ENCODE assay signal across 14 cellular contexts in the genomic region with DNA sequence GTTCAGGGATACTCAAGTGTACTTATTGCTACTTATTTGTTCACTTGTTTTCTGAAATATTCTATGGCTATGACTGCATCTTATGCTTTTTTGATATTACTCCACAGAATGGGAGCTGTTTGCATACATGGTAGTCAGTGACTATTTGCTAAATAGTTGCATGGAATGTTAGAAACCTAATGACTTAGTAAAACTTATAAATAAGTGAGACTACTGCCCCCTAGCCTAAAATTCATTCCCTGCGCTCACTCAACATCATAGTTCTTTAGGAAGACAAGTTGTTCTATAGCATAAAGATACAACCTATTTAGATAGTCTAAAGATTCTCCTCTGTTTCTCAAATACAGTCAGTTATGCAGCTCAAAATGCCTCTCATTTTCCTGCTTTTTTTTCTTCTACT.
DNase-seq lines count a peak whose midpoint lies in the region; ATAC-seq, FAIRE-seq and TF ChIP-seq lines count a peak whose summit lies in the region.
"Had no signal": no experiment of that assay in that cellular context is flagged by ENCODE, and none has a peak within 500 bp of the region (broad histone marks: within the 10 kb centered on the region; RNA-seq: fewer than 3 reads in every experiment).

No MANE protein-coding gene starts in this region.

- no peaks in the 10 kb centered on the region for H3K27me3 ChIP-seq in PC-9 (ENCODE audit: insufficient read depth, low read depth)

- H3K27ac ChIP-seq in A549: peak overlapping the region; percentile 37 to 89; a peak in 4 of 6 replicates
- H3K27ac ChIP-seq in PC-9: peak overlapping the region; percentile 99

- ATAC-seq in A549: no peak
- ATAC-seq in GM18867 (IDR thresholded peaks at IDR 0.05; ENCODE audit: unreplicated experiment): peak; percentile 41
- ATAC-seq in HG03139 (IDR thresholded peaks at IDR 0.05; ENCODE audit: unreplicated experiment): no peak
- ATAC-seq: stimulated activated naive B cell treated with anti-CD40 and anti-IgM and Interleukin-4, amounts not matched to agents 10 μg/mL and 1 μg/mL and 100 μg/mL, for 72 hours had no signal

- BruUV-seq in PC-9 (replicated peaks; lab: Mats Ljungman, UMichigan): no TSS peak

- POLR2A ChIA-PET in A549 (lab: Yijun Ruan, JAX): no interaction called here
- POLR2A ChIA-PET in PC-9 (lab: Charles Lee; ENCODE audit: unreplicated experiment): no interaction called here

- CTCF ChIA-PET in A549 (lab: Yijun Ruan, JAX): interaction anchor here (0.8 kb wide), 1 partner anchor 131 kb away, joined by 3 read pairs; no protein-coding TSS in a partner anchor
- CTCF ChIA-PET in PC-9 (lab: Charles Lee): interaction anchor here (0.7 kb wide), 1 partner anchor 14 kb away, joined by 3 read pairs; no protein-coding TSS in a partner anchor

- TF ChIP-seq POLR2A in A549 (IDR thresholded peaks at IDR 0.05; ENCODE audit: low read length): no peak

- H3K79me2 ChIP-seq in PC-9 (ENCODE audit: low read depth): no peaks in the 10 kb centered on the region

- 90% methylated on average over 1 of the region's 1 CpG for WGBS in A549 (ENCODE audit: missing lambda C conversion rate)

- H3F3A ChIP-seq in PC-9 (ENCODE audit: insufficient read depth, low read depth): peaks cover 41% of the 10 kb centered on the region

- intact Hi-C loops in PC-9 (cut with micrococcal nuclease; ENCODE audit: unreplicated experiment): loop anchor here (5.0 kb wide), 1 partner anchor 579 kb away; no protein-coding TSS in a partner anchor

- TF ChIP-seq RAD21 in A549 (conservative IDR thresholded peaks at IDR 0.05 in 1 of 2, IDR thresholded peaks at IDR 0.05 in 1 of 2): peak in 1 of 2 experiments; percentile 5; a peak in 1 of 5 replicates

- H3K36me3 ChIP-seq in PC-9 (ENCODE audit: low read depth): peaks cover 6% of the 10 kb centered on the region; the same call in 1 of the 2 replicates

- H3K4me3 ChIP-seq in A549 (no peak overlapping the region), PC-9 (no peak overlapping the region), fibroblast of the aortic adventitia (ENCODE audit: low read depth, low read length) (no peak overlapping the region)

- FAIRE-seq in A549 (lab: Jason Lieb, UNC): peak; percentile 72

- TF ChIP-seq EP300 in A549 (IDR thresholded peaks at IDR 0.05): no peak

- no peaks in the 10 kb centered on the region for H3K9me3 ChIP-seq in A549
- H3K9me3 ChIP-seq in PC-9 (ENCODE audit: insufficient read depth, low read depth): peaks cover 31% of the 10 kb centered on the region

- peaks cover 29% of the 10 kb centered on the region for H3K4me1 ChIP-seq in A549
- peaks cover 45% of the 10 kb centered on the region for H3K4me1 ChIP-seq in PC-9 (replicated peaks; ENCODE audit: insufficient read depth)

- H3K4me2 ChIP-seq in A549 (no peak overlapping the region), PC-9 (no peak overlapping the region)

- peaks cover 3% of the 10 kb centered on the region; the same call in 1 of the 2 replicates for H3K9me2 ChIP-seq in PC-9 (ENCODE audit: insufficient read depth)

- no peaks in the 10 kb centered on the region for H4K20me1 ChIP-seq in PC-9 (ENCODE audit: insufficient read depth)

- H2AFZ ChIP-seq in PC-9: no peak overlapping the region

- DNase-seq in A549 (ENCODE audit: low read depth in 1 of 2, low spot score in 1 of 2) (peak in 1 of 2 experiments; percentile 47), PC-9 (no peak), fibroblast of the aortic adventitia (ENCODE audit: low read depth) (no peak), NCI-H1417 (lab: John Stamatoyannopoulos, UW) (no peak)
- DNase-seq in activated naive CD4-positive, alpha-beta T cell treated with anti-CD3 and anti-CD28 coated beads, Interleukin-2, amount 50 U/mL, for 16 hours: no peak
- DNase-seq in activated CD4-positive, alpha-beta T cell treated with anti-CD3 and anti-CD28 coated beads, Interleukin-2, amount 50 U/mL, for 1 hour: no peak
- DNase-seq: amygdala; NCI-H1417 treated with DMSO at 0.1 percent for 48 hours; NCI-H524 treated with DMSO at 0.1 percent for 48 hours; SHP77 treated with DMSO at 0.1 percent for 48 hours; stimulated activated CD4-positive, alpha-beta T cell treated with anti-CD3 and anti-CD28 coated beads, Interleukin-4, amount 100 ng/mL, for 1 hour; stimulated activated naive B cell treated with anti-CD40 and anti-IgM and Interleukin-4, amounts not matched to agents 10 μg/mL and 1 μg/mL and 100 μg/mL, for 72 hours had no signal

- TF ChIP-seq CTCF in A549 (IDR thresholded peaks at IDR 0.05) (peak; percentile 15; the same call in 1 of the 3 replicates), PC-9 (conservative IDR thresholded peaks at IDR 0.05) (0 out of 2 replicates have a peak, but pooled peaks have one; percentile 21), fibroblast of the aortic adventitia (IDR thresholded peaks at IDR 0.05; ENCODE audit: insufficient read depth, low read length) (peak; percentile 14)

TF ChIP-seq in A549, 52 proteins besides CTCF, POLR2A, EP300 and RAD21:
- TF ChIP-seq ZFP36 (IDR thresholded peaks at IDR 0.05; ENCODE audit: borderline replicate concordance, partially characterized antibody) (no peak), HOXB13 (CRISPR knock-in tag; IDR thresholded peaks at IDR 0.05; ENCODE audit: low read depth) (no peak), SREBF2 (IDR thresholded peaks at IDR 0.05) (no peak), FOXS1 (CRISPR knock-in tag; IDR thresholded peaks at IDR 0.05) (no peak), RCOR1 (IDR thresholded peaks at IDR 0.05; ENCODE audit: low read depth, low read length) (no peak), CHD4 (IDR thresholded peaks at IDR 0.05; ENCODE audit: borderline replicate concordance) (no peak), HOXB5 (CRISPR knock-in tag; IDR thresholded peaks at IDR 0.05) (no peak), NPAS2 (CRISPR knock-in tag; IDR thresholded peaks at IDR 0.05; ENCODE audit: borderline replicate concordance) (no peak), CBX2 (IDR thresholded peaks at IDR 0.05; ENCODE audit: borderline replicate concordance, low read depth) (no peak)
- TF ChIP-seq, protein P1, sequence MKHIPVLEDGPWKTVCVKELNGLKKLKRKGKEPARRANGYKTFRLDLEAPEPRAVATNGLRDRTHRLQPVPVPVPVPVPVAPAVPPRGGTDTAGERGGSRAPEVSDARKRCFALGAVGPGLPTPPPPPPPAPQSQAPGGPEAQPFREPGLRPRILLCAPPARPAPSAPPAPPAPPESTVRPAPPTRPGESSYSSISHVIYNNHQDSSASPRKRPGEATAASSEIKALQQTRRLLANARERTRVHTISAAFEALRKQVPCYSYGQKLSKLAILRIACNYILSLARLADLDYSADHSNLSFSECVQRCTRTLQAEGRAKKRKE (CRISPR knock-in tag; IDR thresholded peaks at IDR 0.05; ENCODE audit: low read depth): no peak
- TF ChIP-seq, protein P2, sequence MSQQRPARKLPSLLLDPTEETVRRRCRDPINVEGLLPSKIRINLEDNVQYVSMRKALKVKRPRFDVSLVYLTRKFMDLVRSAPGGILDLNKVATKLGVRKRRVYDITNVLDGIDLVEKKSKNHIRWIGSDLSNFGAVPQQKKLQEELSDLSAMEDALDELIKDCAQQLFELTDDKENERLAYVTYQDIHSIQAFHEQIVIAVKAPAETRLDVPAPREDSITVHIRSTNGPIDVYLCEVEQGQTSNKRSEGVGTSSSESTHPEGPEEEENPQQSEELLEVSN (IDR thresholded peaks at IDR 0.05; ENCODE audit: borderline replicate concordance, low read depth): no peak
